Comparison of ENCODE assay signal across 8 cellular contexts in genomic region chr2:12717988-12718661, GRCh38. TPM values are rescaled to one million over a fixed set of nuclear protein-coding genes. Genes with fewer than 3 reads are reported as not detected.
A peak's percentile ranks its signal among the peaks of the same experiment; 100 is the strongest.
DNase-seq lines count a peak whose midpoint lies in the region; ATAC-seq and TF ChIP-seq lines count a peak whose summit lies in the region.

No MANE protein-coding gene starts in this region.

- H3K36me3 ChIP-seq in parathyroid adenoma (ENCODE audit: control insufficient read depth, insufficient read depth, low read length): no peaks in the 10 kb centered on the region

- H3K9ac ChIP-seq in parathyroid adenoma: peak overlapping the region; percentile 67

- peak; percentile 63 for DNase-seq in ELR (ENCODE audit: low read depth)
- peak; percentile 55 for DNase-seq in NCI-H1694 (lab: John Stamatoyannopoulos, UW)
- DNase-seq in activated T-helper 1 cell treated with anti-CD3 and anti-CD28 coated beads, Interleukin-12 subunit alpha, Interleukin-12 subunit beta, Interleukin-2, Interleukin-4 antibody, amounts not matched to agents 30 ng/mL and 10 ng/mL and 1 ng/mL, durations not matched to agents 14 hours and 24 hours and 36 hours (ENCODE audit: low spot score): no peak
- peak; percentile 48 for DNase-seq in fibroblast of pulmonary artery (ENCODE audit: low read depth)
- DNase-seq in cerebellar nuclear complex (lab: John Stamatoyannopoulos, UW): no peak

- H3K36me3 Mint-ChIP-seq in activated T-helper 1 cell treated with anti-CD3 and anti-CD28 coated beads, Interleukin-12 subunit alpha, Interleukin-12 subunit beta, Interleukin-2, Interleukin-4 antibody, amounts not matched to agents 30 ng/mL and 10 ng/mL and 1 ng/mL, durations not matched to agents 14 hours and 24 hours and 36 hours (ENCODE audit: low read depth): peaks cover 23% of the 10 kb centered on the region

- H3K9me3 Mint-ChIP-seq in activated T-helper 1 cell treated with anti-CD3 and anti-CD28 coated beads, Interleukin-12 subunit alpha, Interleukin-12 subunit beta, Interleukin-2, Interleukin-4 antibody, amounts not matched to agents 30 ng/mL and 10 ng/mL and 1 ng/mL, durations not matched to agents 14 hours and 24 hours and 36 hours: no peaks in the 10 kb centered on the region

- H3K4me3 Mint-ChIP-seq in activated T-helper 1 cell treated with anti-CD3 and anti-CD28 coated beads, Interleukin-12 subunit alpha, Interleukin-12 subunit beta, Interleukin-2, Interleukin-4 antibody, amounts not matched to agents 30 ng/mL and 10 ng/mL and 1 ng/mL, durations not matched to agents 14 hours and 24 hours and 36 hours: peak overlapping the region; percentile 91

- intact Hi-C loops in activated T-helper 1 cell treated with anti-CD3 and anti-CD28 coated beads, Interleukin-12 subunit alpha, Interleukin-12 subunit beta, Interleukin-2, Interleukin-4 antibody, amounts not matched to agents 30 ng/mL and 10 ng/mL and 1 ng/mL, durations not matched to agents 14 hours and 24 hours and 36 hours (cut with micrococcal nuclease): loop anchor here (1.0 to 10.0 kb wide), 15 partner anchors 15 to 1376 kb away; partner anchors contain the start of genes E2F6, LPIN1 and ROCK2

- ATAC-seq in HG03565 (IDR thresholded peaks at IDR 0.05; ENCODE audit: unreplicated experiment) (no peak), GM18520 (IDR thresholded peaks at IDR 0.05; ENCODE audit: unreplicated experiment) (no peak)

- H3K27ac ChIP-seq in parathyroid adenoma: peak overlapping the region; percentile 92

- H3K4me2 ChIP-seq in parathyroid adenoma (ENCODE audit: low read length): peak overlapping the region; percentile 90

- H3K27me3 Mint-ChIP-seq in activated T-helper 1 cell treated with anti-CD3 and anti-CD28 coated beads, Interleukin-12 subunit alpha, Interleukin-12 subunit beta, Interleukin-2, Interleukin-4 antibody, amounts not matched to agents 30 ng/mL and 10 ng/mL and 1 ng/mL, durations not matched to agents 14 hours and 24 hours and 36 hours (ENCODE audit: insufficient read depth): peaks cover 10% of the 10 kb centered on the region

- H3K79me2 ChIP-seq in parathyroid adenoma: peaks cover 3% of the 10 kb centered on the region

- peak overlapping the region; percentile 90 for H2AFZ ChIP-seq in parathyroid adenoma

- H3K4me1 Mint-ChIP-seq in activated T-helper 1 cell treated with anti-CD3 and anti-CD28 coated beads, Interleukin-12 subunit alpha, Interleukin-12 subunit beta, Interleukin-2, Interleukin-4 antibody, amounts not matched to agents 30 ng/mL and 10 ng/mL and 1 ng/mL, durations not matched to agents 14 hours and 24 hours and 36 hours (ENCODE audit: low read depth): peaks cover 69% of the 10 kb centered on the region

- H3K27me3 ChIP-seq in parathyroid adenoma (ENCODE audit: control insufficient read depth, insufficient read depth, low read length): no peaks in the 10 kb centered on the region

- H3K4me1 ChIP-seq in parathyroid adenoma: peaks cover 19% of the 10 kb centered on the region

- TF ChIP-seq CTCF in fibroblast of pulmonary artery (IDR thresholded peaks at IDR 0.05; ENCODE audit: low read length, missing control alignments) (no peak), parathyroid adenoma (IDR thresholded peaks at IDR 0.05) (no peak)

- H3K27ac Mint-ChIP-seq in activated T-helper 1 cell treated with anti-CD3 and anti-CD28 coated beads, Interleukin-12 subunit alpha, Interleukin-12 subunit beta, Interleukin-2, Interleukin-4 antibody, amounts not matched to agents 30 ng/mL and 10 ng/mL and 1 ng/mL, durations not matched to agents 14 hours and 24 hours and 36 hours: peak overlapping the region; percentile 87

- H3K9me3 ChIP-seq in parathyroid adenoma (ENCODE audit: control insufficient read depth, low read length): no peaks in the 10 kb centered on the region

- H3K4me3 ChIP-seq in fibroblast of pulmonary artery (replicated peaks; ENCODE audit: low read depth, low read length) (peak overlapping the region; percentile 98), parathyroid adenoma (ENCODE audit: low read depth, low read length) (peak overlapping the region; percentile 98)

RNA-seq across cellular contexts. Expression of gene TRIB2, which starts 1.4 kb away (rescaled TPM):
- 6.3 TPM in 2 replicates for total RNA-seq in activated T-helper 1 cell treated with anti-CD3 and anti-CD28 coated beads, Interleukin-12 subunit alpha, Interleukin-12 subunit beta, Interleukin-2, Interleukin-4 antibody, amounts not matched to agents 30 ng/mL and 10 ng/mL and 1 ng/mL, durations not matched to agents 14 hours and 24 hours and 36 hours

Comparison
In these comparisons a context has a peak if more than half of its experiments do, and no peak if none do; other contexts are left out.
1. DNase-seq: peak in ELR (single experiment), NCI-H1694 (single experiment) and fibroblast of pulmonary artery (single experiment); none in activated T-helper 1 cell treated with anti-CD3 and anti-CD28 coated beads, Interleukin-12 subunit alpha, Interleukin-12 subunit beta, Interleukin-2, Interleukin-4 antibody, amounts not matched to agents 30 ng/mL and 10 ng/mL and 1 ng/mL, durations not matched to agents 14 hours and 24 hours and 36 hours (single experiment) and cerebellar nuclear complex (0 of 2).